19 cellular contexts compared by ENCODE assay signal in genomic region chr17:69427486-69428197, GRCh38.
"Had no signal": no experiment of that assay in that cellular context is flagged by ENCODE, and none has a peak within 500 bp of the region (broad histone marks: within the 10 kb centered on the region; RNA-seq: fewer than 3 reads in every experiment).

No MANE protein-coding gene starts in this region.

- H3K4me3 ChIP-seq: dorsolateral prefrontal cortex, left lung, skin epidermis, suprapubic skin, upper lobe of right lung had no signal

- ATAC-seq: natural killer cell, right cardiac atrium had no signal

- H3K27ac Mint-ChIP-seq: endodermal cell, natural killer cell had no signal

- H3K9me3 Mint-ChIP-seq: natural killer cell had no signal

- H3K4me3 Mint-ChIP-seq: endodermal cell, natural killer cell had no signal

- FAIRE-seq: astrocyte, bronchial epithelial cell had no signal

- H3K9me3 ChIP-seq: left lung, suprapubic skin, upper lobe of right lung had no signal

- H3K27ac ChIP-seq: dorsolateral prefrontal cortex, left lung, suprapubic skin, upper lobe of right lung had no signal

- H3K4me1 ChIP-seq: left lung, upper lobe of right lung had no signal

- H3K27me3 ChIP-seq: dorsolateral prefrontal cortex, left lung, suprapubic skin, upper lobe of right lung had no signal

- DNase-seq: activated CD4-positive, alpha-beta T cell treated with anti-CD3 and anti-CD28 coated beads, Interleukin-2, amount 50 U/mL, for 4 hours; activated CD4-positive, CD25-positive, alpha-beta regulatory T cell treated with anti-CD3 and anti-CD28 coated beads, Interleukin-2, amount 50 U/mL, for 72 hours; activated naive CD4-positive, alpha-beta T cell treated with anti-CD3 and anti-CD28 coated beads, Interleukin-2, amount 50 U/mL, for 16 hours; activated T-cell treated with anti-CD3 and anti-CD28 coated beads for 4 hours; dorsolateral prefrontal cortex; endodermal cell; left lung; natural killer cell; posterior cingulate gyrus; right cardiac atrium; stimulated activated CD4-positive, alpha-beta T cell treated with anti-CD3 and anti-CD28 coated beads, Interleukin-15, amount 100 ng/mL, for 24 hours; stimulated activated CD4-positive, alpha-beta T cell treated with anti-CD3 and anti-CD28 coated beads, Interleukin-4, amount 100 ng/mL, for 1 hour; stimulated activated naive CD4-positive, alpha-beta T cell treated with Interleukin-2 at 50 U/mL for 16 hours; T-helper 9 cell; upper lobe of right lung had no signal

- H3K36me3 Mint-ChIP-seq: natural killer cell had no signal

- H3K36me3 ChIP-seq: left lung, suprapubic skin, upper lobe of right lung had no signal
